22 cellular contexts compared by ENCODE assay signal in the genomic region with DNA sequence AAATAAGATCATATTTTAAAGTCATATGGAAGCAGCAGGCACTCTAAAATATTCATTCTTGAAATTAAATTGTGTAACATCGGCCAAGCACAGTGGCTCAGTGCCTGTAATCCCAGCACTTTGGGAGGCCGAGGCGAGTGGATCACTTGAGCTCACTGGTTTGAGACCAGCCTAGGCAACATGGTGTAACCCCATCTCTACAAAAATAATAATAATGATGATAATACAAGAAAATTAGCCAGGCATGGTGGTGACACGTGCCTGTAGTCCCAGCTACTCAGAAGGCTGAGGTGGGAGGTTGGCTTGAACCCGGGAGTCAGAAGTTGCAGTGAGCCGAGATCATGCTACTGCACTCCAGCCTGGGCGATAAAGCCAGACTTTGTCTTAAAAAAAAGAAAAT.
"Had no signal": no experiment of that assay in that cellular context is flagged by ENCODE, and none has a peak within 500 bp of the region (broad histone marks: within the 10 kb centered on the region; RNA-seq: fewer than 3 reads in every experiment).

No MANE protein-coding gene starts in this region.

- H3K36me3 ChIP-seq: neural progenitor cell, ovary, thyroid gland, upper lobe of right lung, vagina had no signal

- H3K27ac ChIP-seq: epithelial cell of prostate, hepatocyte, neural progenitor cell, ovary, thyroid gland, upper lobe of right lung, vagina had no signal

- H3K9me3 ChIP-seq: mucosa of descending colon, ovary, thyroid gland, upper lobe of right lung, vagina had no signal

- H3K9ac ChIP-seq: neural progenitor cell had no signal

- H3K4me2 ChIP-seq: hepatocyte, neural progenitor cell had no signal

- H3K79me2 ChIP-seq: hepatocyte had no signal

- H3K9me3 Mint-ChIP-seq: natural killer cell, neural progenitor cell had no signal

- FAIRE-seq: kidney, small intestine had no signal

- H3K4me1 ChIP-seq: upper lobe of right lung had no signal

- DNase-seq: effector memory CD4-positive, alpha-beta T cell; foreskin melanocyte; kidney; left cardiac atrium; left ventricle myocardium superior; mesendoderm; mucosa of descending colon; natural killer cell; nucleus accumbens; ovary; right cardiac atrium; small intestine; stimulated activated CD4-positive, alpha-beta T cell treated with anti-CD3 and anti-CD28 coated beads, Interleukin-2, amount 100 ng/mL, for 48 hours; stimulated activated naive CD4-positive, alpha-beta T cell treated with Interleukin-2 at 50 U/mL for 16 hours; thyroid gland; upper lobe of right lung had no signal

- H3K4me3 Mint-ChIP-seq: natural killer cell, neural progenitor cell had no signal

- H3K27ac Mint-ChIP-seq: natural killer cell, neural progenitor cell, progenitor cell of endocrine pancreas had no signal

- H3K36me3 Mint-ChIP-seq: natural killer cell, neural progenitor cell had no signal

- H2AFZ ChIP-seq: hepatocyte, neural progenitor cell had no signal

- H3K4me1 Mint-ChIP-seq: natural killer cell had no signal

- H3K4me3 ChIP-seq: hepatocyte, lung, mucosa of descending colon, neural progenitor cell, ovary, thyroid gland, upper lobe of right lung, vagina had no signal

- H3K27me3 ChIP-seq: hepatocyte, neural progenitor cell, ovary, thyroid gland, vagina had no signal
